8 cellular contexts compared by ENCODE assay signal in genomic region chr2:27322301-27322765, GRCh38. TPM values are rescaled to one million over a fixed set of nuclear protein-coding genes. Genes with fewer than 3 reads are reported as not detected.
A peak's percentile ranks its signal among the peaks of the same experiment; 100 is the strongest.
DNase-seq lines count a peak whose midpoint lies in the region; ATAC-seq and TF ChIP-seq lines count a peak whose summit lies in the region.

No MANE protein-coding gene starts in this region.

- H3K27ac ChIP-seq in KMS-11 (peak overlapping the region; percentile 32; the same call in 1 of the 2 replicates), right cardiac atrium (ENCODE audit: low read length) (peak overlapping the region; percentile 56), skin epidermis (peak overlapping the region; percentile 59 to 98 (median 94))

- peak overlapping the region; percentile 84 for H3K9ac ChIP-seq in KMS-11

- peak; percentile 17 for ATAC-seq in activated T-helper 17 cell treated with anti-CD3 and anti-CD28 coated beads, Interleukin-2, amount 50 U/mL, for 72 hours (replicated peaks)
- ATAC-seq in right cardiac atrium (peak; percentile 20 to 22), HG03571 (IDR thresholded peaks at IDR 0.05; ENCODE audit: unreplicated experiment) (no peak), HG02981 (IDR thresholded peaks at IDR 0.05; ENCODE audit: unreplicated experiment) (no peak)

- H4K20me1 ChIP-seq in KMS-11 (ENCODE audit: insufficient read depth), result no peaks in the 10 kb centered on the region

- no peak for DNase-seq in GM06990 (ENCODE audit: extremely low read depth, insufficient read length)
- DNase-seq in right cardiac atrium, result peak in 1 of 3 donors; percentile 33
- no peak for DNase-seq in EL

- no peaks in the 10 kb centered on the region for H3K9me3 ChIP-seq in right cardiac atrium (ENCODE audit: control insufficient read depth, low read length)

- H3K4me3 ChIP-seq in GM06990 (replicated peaks; ENCODE audit: low read depth, low read length) (peak overlapping the region; percentile 86), KMS-11 (IDR thresholded peaks at IDR 0.05; ENCODE audit: insufficient read depth, low read depth, low read length) (peak overlapping the region; percentile 61), right cardiac atrium (ENCODE audit: low read length) (peak overlapping the region; percentile 75), skin epidermis (peak overlapping the region; percentile 56 to 85 (median 69))

- H3K4me2 ChIP-seq in KMS-11, result peak overlapping the region; percentile 71

- H3K36me3 ChIP-seq in GM06990 (ENCODE audit: control insufficient read depth, insufficient read depth, low read length), result peaks cover 13% of the 10 kb centered on the region
- H3K36me3 ChIP-seq in KMS-11 (ENCODE audit: insufficient read depth), result no peaks in the 10 kb centered on the region

- H3K4me1 Mint-ChIP-seq in activated T-helper 17 cell treated with anti-CD3 and anti-CD28 coated beads, Interleukin-2, amount 50 U/mL, for 72 hours, result peaks cover 19% of the 10 kb centered on the region

- H3K27ac Mint-ChIP-seq in activated T-helper 17 cell treated with anti-CD3 and anti-CD28 coated beads, Interleukin-2, amount 50 U/mL, for 72 hours, result peak overlapping the region; percentile 98

- H3K79me2 ChIP-seq in KMS-11 (ENCODE audit: insufficient read depth, low read depth), result no peaks in the 10 kb centered on the region

- H3K4me3 Mint-ChIP-seq in activated T-helper 17 cell treated with anti-CD3 and anti-CD28 coated beads, Interleukin-2, amount 50 U/mL, for 72 hours, result peak overlapping the region; percentile 97

- H3K4me1 ChIP-seq in KMS-11 (ENCODE audit: low read depth, poor library complexity, severe bottlenecking) (peaks cover 14% of the 10 kb centered on the region), right cardiac atrium (ENCODE audit: control insufficient read depth, insufficient read depth, low read length) (peaks cover 9% of the 10 kb centered on the region)

- H3K27me3 Mint-ChIP-seq in activated T-helper 17 cell treated with anti-CD3 and anti-CD28 coated beads, Interleukin-2, amount 50 U/mL, for 72 hours, result no peaks in the 10 kb centered on the region

- 4% methylated on average over 10 of the region's 10 CpGs for WGBS in right cardiac atrium

- peaks cover 37% of the 10 kb centered on the region for H3K36me3 Mint-ChIP-seq in activated T-helper 17 cell treated with anti-CD3 and anti-CD28 coated beads, Interleukin-2, amount 50 U/mL, for 72 hours (ENCODE audit: low read depth)

- intact Hi-C loops in right cardiac atrium (cut with DNase I), result no loop called here

- H2AFZ ChIP-seq in KMS-11 (ENCODE audit: low read depth), result peak overlapping the region; percentile 77

- H3K9me3 Mint-ChIP-seq in activated T-helper 17 cell treated with anti-CD3 and anti-CD28 coated beads, Interleukin-2, amount 50 U/mL, for 72 hours, result no peaks in the 10 kb centered on the region

- no peaks in the 10 kb centered on the region for H3K27me3 ChIP-seq in GM06990 (replicated peaks; ENCODE audit: control insufficient read depth, insufficient read depth, low read length)
- H3K27me3 ChIP-seq in KMS-11 (ENCODE audit: insufficient read depth, low read depth), result no peaks in the 10 kb centered on the region
- no peaks in the 10 kb centered on the region for H3K27me3 ChIP-seq in right cardiac atrium (ENCODE audit: control insufficient read depth, insufficient read depth)

- TF ChIP-seq CTCF in GM06990 (IDR thresholded peaks at IDR 0.05; ENCODE audit: insufficient read depth, low read length, poor library complexity, severe bottlenecking) (no peak), KMS-11 (conservative IDR thresholded peaks at IDR 0.05; ENCODE audit: low read depth, low read length) (no peak)

RNA-seq across cellular contexts. Expression of gene MPV17, which starts 0.6 kb away (rescaled TPM):
- 10 to 100 TPM; 77.2 to 89.2 TPM for total RNA-seq in activated T-helper 17 cell treated with anti-CD3 and anti-CD28 coated beads, Interleukin-2, amount 50 U/mL, for 72 hours
- 10 to 100 TPM; 40.3 to 77.1 (median 56.4) TPM for total RNA-seq in right cardiac atrium
- 98.2 TPM for polyA plus RNA-seq in right cardiac atrium

RNA-seq across cellular contexts. Expression of gene UCN, which starts 14.1 kb away (rescaled TPM):
- 1 to 10 TPM; 1.7 to 2.4 TPM for total RNA-seq in activated T-helper 17 cell treated with anti-CD3 and anti-CD28 coated beads, Interleukin-2, amount 50 U/mL, for 72 hours
- total RNA-seq in right cardiac atrium, result 1 to 10 TPM in 3 of 4 donors, under 1 TPM in 1; 0.96 to 3.3 (median 1.5) TPM
- 0.72 TPM for polyA plus RNA-seq in right cardiac atrium

RNA-seq across cellular contexts. Expression of gene GTF3C2, which starts 34.2 kb away (rescaled TPM):
- 10 to 100 TPM; 67.2 to 85.8 TPM for total RNA-seq in activated T-helper 17 cell treated with anti-CD3 and anti-CD28 coated beads, Interleukin-2, amount 50 U/mL, for 72 hours
- total RNA-seq in right cardiac atrium, result 10 to 100 TPM; 24.8 to 32.1 (median 26.6) TPM
- polyA plus RNA-seq in right cardiac atrium, result 16.9 TPM

RNA-seq across cellular contexts. Expression of gene TRIM54, which starts 40.1 kb away (rescaled TPM):
- under 1 TPM in 1 of 2 donors, not detected in 1; 0.13 TPM for total RNA-seq in activated T-helper 17 cell treated with anti-CD3 and anti-CD28 coated beads, Interleukin-2, amount 50 U/mL, for 72 hours
- 100 to 1,000 TPM; 101 to 188 (median 149) TPM for total RNA-seq in right cardiac atrium
- 144 TPM for polyA plus RNA-seq in right cardiac atrium

RNA-seq across cellular contexts. Expression of gene DNAJC5G, which starts 47.1 kb away (rescaled TPM):
- total RNA-seq in activated T-helper 17 cell treated with anti-CD3 and anti-CD28 coated beads, Interleukin-2, amount 50 U/mL, for 72 hours, result not detected
- 1 to 10 TPM; 1.3 to 3.0 (median 1.8) TPM for total RNA-seq in right cardiac atrium
- 2.2 TPM for polyA plus RNA-seq in right cardiac atrium

Comparison
In these comparisons a context has a peak if more than half of its experiments do, and no peak if none do; other contexts are left out.
1. H3K27ac ChIP-seq: peak in every context shown above with its lines; median percentile 94 in skin epidermis; 56 in right cardiac atrium; 32 in KMS-11.
2. ATAC-seq: peak in activated T-helper 17 cell treated with anti-CD3 and anti-CD28 coated beads, Interleukin-2, amount 50 U/mL, for 72 hours (single experiment) and right cardiac atrium (2 of 2); none in HG03571 (single experiment) and HG02981 (single experiment).
3. Peak in every context shown above with its lines, with median percentiles within 50 percentile points of each other: H3K4me3 ChIP-seq.